18 cellular contexts compared by ENCODE assay signal in the genomic region with DNA sequence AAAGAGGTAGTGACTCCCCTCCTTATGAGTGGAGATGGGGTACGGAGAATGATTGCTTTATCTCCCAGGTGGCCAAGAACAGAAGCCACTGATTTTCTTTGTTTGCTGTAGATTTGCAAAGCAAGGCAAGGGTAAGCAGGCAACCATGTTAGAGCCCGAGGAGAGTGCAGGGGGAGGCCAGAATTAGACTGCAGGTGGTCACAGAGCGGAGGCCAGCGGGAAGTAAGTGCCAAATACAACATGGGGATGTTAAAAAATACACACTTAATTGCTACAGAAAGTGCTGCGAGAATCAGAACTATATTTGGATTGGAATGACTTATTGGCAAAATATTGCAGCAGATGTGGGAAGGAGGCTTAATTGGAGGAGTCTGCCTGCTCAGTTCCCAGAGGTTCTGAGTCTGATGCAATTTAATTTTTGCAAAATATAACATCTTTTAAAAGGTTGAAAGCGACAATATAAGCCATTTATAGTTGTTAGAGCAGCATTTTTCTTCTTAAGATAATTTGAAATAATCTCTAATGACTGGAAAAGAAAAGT.
"Had no signal": no experiment of that assay in that cellular context is flagged by ENCODE, and none has a peak within 500 bp of the region (broad histone marks: within the 10 kb centered on the region; RNA-seq: fewer than 3 reads in every experiment).

No MANE protein-coding gene starts in this region.

- H3K36me3 ChIP-seq: esophagus squamous epithelium, left lung, stomach had no signal

- H3K4me1 Mint-ChIP-seq: activated CD4-positive, alpha-beta T cell treated with anti-CD3 and anti-CD28 coated beads, Interleukin-2, amount 10 ng/mL, durations not matched to agents 24 days and 14 days; activated naive CD8-positive, alpha-beta T cell treated with anti-CD3 and anti-CD28 coated beads, Interleukin-2, amount 10 ng/mL, durations not matched to agents 7 days and 5 days had no signal

- H3K4me1 ChIP-seq: body of pancreas, esophagus squamous epithelium, left lung, stomach had no signal

- H3K9me3 Mint-ChIP-seq: activated naive CD8-positive, alpha-beta T cell treated with anti-CD3 and anti-CD28 coated beads, Interleukin-2, amount 10 ng/mL, durations not matched to agents 7 days and 5 days; type B pancreatic cell had no signal

- FAIRE-seq: kidney, TTC549 had no signal

- H3K4me3 Mint-ChIP-seq: activated CD4-positive, alpha-beta T cell treated with anti-CD3 and anti-CD28 coated beads, Interleukin-2, amount 10 ng/mL, durations not matched to agents 24 days and 14 days; activated CD8-positive, alpha-beta T cell treated with anti-CD3 and anti-CD28 coated beads, Interleukin-2, amount 10 ng/mL, durations not matched to agents 7 days and 5 days; activated naive CD8-positive, alpha-beta T cell treated with anti-CD3 and anti-CD28 coated beads, Interleukin-2, amount 10 ng/mL, durations not matched to agents 7 days and 5 days; activated T-cell treated with anti-CD3 and anti-CD28 coated beads, Interleukin-2, amount 50 U/mL, for 24 hours; effector memory CD8-positive, alpha-beta T cell; type B pancreatic cell had no signal

- H3K36me3 Mint-ChIP-seq: activated naive CD8-positive, alpha-beta T cell treated with anti-CD3 and anti-CD28 coated beads, Interleukin-2, amount 10 ng/mL, durations not matched to agents 7 days and 5 days; type B pancreatic cell had no signal

- DNase-seq: activated CD8-positive, alpha-beta T cell treated with anti-CD3 and anti-CD28 coated beads, Interleukin-2, amount 10 ng/mL, durations not matched to agents 7 days and 5 days; activated naive CD4-positive, alpha-beta T cell treated with Interleukin-2 at 50 U/mL for 16 hours; activated naive CD8-positive, alpha-beta T cell treated with anti-CD3 and anti-CD28 coated beads, Interleukin-2, amount 10 ng/mL, durations not matched to agents 7 days and 5 days; activated T-cell treated with anti-CD3 and anti-CD28 coated beads, Interleukin-2, amount 50 U/mL, for 24 hours; caudate nucleus; effector memory CD8-positive, alpha-beta T cell; esophagus squamous epithelium; foreskin fibroblast; kidney; left lung; occipital lobe; retina; stomach had no signal

- H3K4me3 ChIP-seq: body of pancreas, esophagus squamous epithelium, left lung, stomach had no signal

- H3K27ac ChIP-seq: body of pancreas, esophagus squamous epithelium, left lung, stomach had no signal

- ATAC-seq: activated CD8-positive, alpha-beta T cell treated with anti-CD3 and anti-CD28 coated beads, Interleukin-2, amount 10 ng/mL, durations not matched to agents 7 days and 5 days; body of pancreas; effector memory CD8-positive, alpha-beta T cell; left lung had no signal

- H3K27ac Mint-ChIP-seq: activated CD4-positive, alpha-beta T cell treated with anti-CD3 and anti-CD28 coated beads, Interleukin-2, amount 10 ng/mL, durations not matched to agents 24 days and 14 days; activated CD8-positive, alpha-beta T cell treated with anti-CD3 and anti-CD28 coated beads, Interleukin-2, amount 10 ng/mL, durations not matched to agents 7 days and 5 days; activated naive CD8-positive, alpha-beta T cell treated with anti-CD3 and anti-CD28 coated beads, Interleukin-2, amount 10 ng/mL, durations not matched to agents 7 days and 5 days; activated T-cell treated with anti-CD3 and anti-CD28 coated beads, Interleukin-2, amount 50 U/mL, for 24 hours; activated T-helper 2 cell treated with anti-CD3 and anti-CD28 coated beads, Interferon-gamma antibody, Interleukin-2, Interleukin-4, amounts not matched to agents 10 μg/mL and 5 μg/mL and 100 μg/mL, durations not matched to agents 14 hours and 24 hours and 36 hours; effector memory CD8-positive, alpha-beta T cell; type B pancreatic cell had no signal

- H3K27me3 ChIP-seq: body of pancreas, esophagus squamous epithelium, left lung, stomach had no signal
